ENCODE assay signal across 8 cellular contexts in the genomic region with DNA sequence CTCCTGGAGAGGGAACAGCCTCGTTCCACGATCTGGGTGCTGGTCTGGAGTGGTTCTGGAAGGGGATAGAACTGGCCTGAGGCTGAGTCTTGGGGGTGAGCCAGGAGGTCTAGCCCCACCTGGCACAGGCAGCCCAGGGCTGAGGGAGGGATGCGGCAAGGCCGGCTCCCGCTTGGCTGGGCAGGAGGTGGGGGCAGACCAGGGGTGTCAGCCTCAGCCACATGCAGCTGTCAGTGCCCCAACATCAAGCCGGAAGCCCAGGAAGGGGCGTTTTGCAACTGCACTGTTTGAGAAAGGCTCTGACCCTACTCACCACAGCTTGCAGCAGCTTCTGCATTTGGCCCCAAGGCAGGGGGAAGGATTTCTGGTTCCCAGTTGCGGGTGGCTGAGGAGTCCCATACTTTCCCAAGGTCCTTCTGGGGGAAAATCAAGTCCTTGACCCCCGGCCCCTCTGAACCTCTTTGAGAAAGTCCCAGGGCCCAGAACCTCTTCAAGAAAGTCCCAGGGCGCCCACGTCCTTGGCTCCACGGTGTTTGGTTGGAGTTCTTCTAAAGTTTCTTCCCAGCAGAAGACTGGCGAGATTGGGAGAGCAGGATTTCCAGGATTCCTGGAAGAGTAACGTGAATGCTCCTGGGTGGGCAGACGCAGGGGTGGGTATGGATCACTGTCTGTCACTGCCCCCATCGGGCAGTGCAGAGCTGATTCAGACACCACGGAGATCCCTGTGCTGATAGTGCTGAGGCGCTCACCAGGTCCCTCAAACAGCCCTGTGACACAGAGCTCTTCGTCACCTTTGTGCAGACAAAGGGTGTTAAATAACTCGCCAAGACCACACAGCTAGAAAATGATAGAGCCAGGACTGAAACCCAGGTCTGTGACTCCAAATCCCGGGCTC. TPM values are rescaled to one million over a fixed set of nuclear protein-coding genes. Genes with fewer than 3 reads are reported as not detected.
DNase-seq lines count a peak whose midpoint lies in the region; ATAC-seq and TF ChIP-seq lines count a peak whose summit lies in the region.

No MANE protein-coding gene starts in this region.

- ATAC-seq in HG03196 (IDR thresholded peaks at IDR 0.05; ENCODE audit: unreplicated experiment) = peak; percentile 53

- peak overlapping the region; percentile 95 for H3K4me3 Mint-ChIP-seq in T-helper 2 cell treated with Interferon-gamma antibody and Interleukin-4, amounts not matched to agents 5 μg/mL and 100 μg/mL, for 36 hours
- peak overlapping the region; percentile 42 for H3K4me3 Mint-ChIP-seq in chondrocyte (ENCODE audit: unreplicated experiment)

- peak overlapping the region; percentile 3 for H3K27ac ChIP-seq in thymus (ENCODE audit: low read depth)

- H3K4me3 ChIP-seq in thymus (ENCODE audit: low read length) = peak overlapping the region; percentile 73

- no peaks in the 10 kb centered on the region for H3K9me3 Mint-ChIP-seq in T-helper 2 cell treated with Interferon-gamma antibody and Interleukin-4, amounts not matched to agents 5 μg/mL and 100 μg/mL, for 36 hours
- H3K9me3 Mint-ChIP-seq in chondrocyte (ENCODE audit: low read depth) = no peaks in the 10 kb centered on the region

- 25% methylated on average over 21 of the region's 21 CpGs for WGBS in thymus

- peaks cover 8% of the 10 kb centered on the region for H3K27me3 ChIP-seq in thymus (ENCODE audit: control insufficient read depth, insufficient read depth)

- no peaks in the 10 kb centered on the region for H3K9me3 ChIP-seq in thymus (ENCODE audit: control insufficient read depth)

- H3K36me3 Mint-ChIP-seq in T-helper 2 cell treated with Interferon-gamma antibody and Interleukin-4, amounts not matched to agents 5 μg/mL and 100 μg/mL, for 36 hours (ENCODE audit: low read depth) = peaks cover 45% of the 10 kb centered on the region
- H3K36me3 Mint-ChIP-seq in chondrocyte (ENCODE audit: low read depth) = no peaks in the 10 kb centered on the region

- H3K27ac Mint-ChIP-seq in T-helper 2 cell treated with Interferon-gamma antibody and Interleukin-4, amounts not matched to agents 5 μg/mL and 100 μg/mL, for 36 hours = peak overlapping the region; percentile 93
- no peak overlapping the region for H3K27ac Mint-ChIP-seq in chondrocyte (ENCODE audit: unreplicated experiment)

- peak; percentile 26 for DNase-seq in activated T-cell treated with anti-CD3 and anti-CD28 coated beads for 1 hour (ENCODE audit: low read depth)
- no peak for DNase-seq in activated T-cell treated with anti-CD3 and anti-CD28 coated beads for 4 hours
- peak; percentile 77 for DNase-seq in T-helper 2 cell treated with Interferon-gamma antibody and Interleukin-4, amounts not matched to agents 5 μg/mL and 100 μg/mL, for 36 hours (ENCODE audit: low spot score)
- no peak for DNase-seq in chondrocyte (ENCODE audit: low spot score)
- peak; percentile 15 for DNase-seq in midbrain (lab: John Stamatoyannopoulos, UW)
- no peak for DNase-seq in HK-2 (ENCODE audit: unreplicated experiment)

- peaks cover 8% of the 10 kb centered on the region for H3K36me3 ChIP-seq in thymus (ENCODE audit: control insufficient read depth, insufficient read depth)

- peaks cover 52% of the 10 kb centered on the region for H3K4me1 Mint-ChIP-seq in T-helper 2 cell treated with Interferon-gamma antibody and Interleukin-4, amounts not matched to agents 5 μg/mL and 100 μg/mL, for 36 hours (ENCODE audit: low read depth)
- H3K4me1 Mint-ChIP-seq in chondrocyte (ENCODE audit: low read depth) = peaks cover 31% of the 10 kb centered on the region

- TF ChIP-seq CTCF in chondrocyte (IDR thresholded peaks at IDR 0.05) = no peak

- H3K4me1 ChIP-seq in thymus (ENCODE audit: control insufficient read depth, insufficient read depth, low read length) = peaks cover 28% of the 10 kb centered on the region

- peaks cover 22% of the 10 kb centered on the region for H3K27me3 Mint-ChIP-seq in T-helper 2 cell treated with Interferon-gamma antibody and Interleukin-4, amounts not matched to agents 5 μg/mL and 100 μg/mL, for 36 hours (ENCODE audit: low read depth)
- H3K27me3 Mint-ChIP-seq in chondrocyte (ENCODE audit: low read depth) = no peaks in the 10 kb centered on the region

RNA-seq across cellular contexts. Expression of gene EFHD2, which starts 2.2 kb away (rescaled TPM):
- 7.9 to 10.4 TPM (median 9.6 TPM) in 3 replicates for total RNA-seq in chondrocyte
- polyA plus RNA-seq in thymus = 62.3 TPM

RNA-seq across cellular contexts. Expression of gene CTRC, which starts 26.4 kb away (rescaled TPM):
- total RNA-seq in chondrocyte = not detected in 3 replicates
- polyA plus RNA-seq in thymus = 1.6 TPM

RNA-seq across cellular contexts. Expression of gene CELA2A, which starts 44.7 kb away (rescaled TPM):
- not detected in 3 replicates for total RNA-seq in chondrocyte
- 0.41 TPM for polyA plus RNA-seq in thymus

Comparison
In these comparisons a context has a peak if more than half of its experiments do, and no peak if none do; other contexts are left out.
1. DNase-seq: peak in activated T-cell treated with anti-CD3 and anti-CD28 coated beads for 1 hour (single experiment), T-helper 2 cell treated with Interferon-gamma antibody and Interleukin-4, amounts not matched to agents 5 μg/mL and 100 μg/mL, for 36 hours (single experiment) and midbrain (single experiment); none in activated T-cell treated with anti-CD3 and anti-CD28 coated beads for 4 hours (single experiment), chondrocyte (single experiment) and HK-2 (single experiment).